In genomic region chr4:15910150-15910945, GRCh38 we compare ENCODE assay signal across 33 cellular contexts. TPM values are rescaled to one million over a fixed set of nuclear protein-coding genes. Genes with fewer than 3 reads are reported as not detected.
"Had no signal": no experiment of that assay in that cellular context is flagged by ENCODE, and none has a peak within 500 bp of the region (broad histone marks: within the 10 kb centered on the region; RNA-seq: fewer than 3 reads in every experiment).

No MANE protein-coding gene starts in this region.

- H3K9me3 ChIP-seq: left ventricle myocardium inferior, thyroid gland had no signal

- H3K9me3 Mint-ChIP-seq: activated B cell treated with CpG ODN at 0.5 μM for 24 hours; activated naive CD8-positive, alpha-beta T cell treated with anti-CD3 and anti-CD28 coated beads, Interleukin-2, amount 50 U/mL, for 24 hours; activated T-helper 1 cell treated with anti-CD3 and anti-CD28 coated beads, Interleukin-12 subunit alpha, Interleukin-12 subunit beta, Interleukin-2, Interleukin-4 antibody, amounts not matched to agents 30 ng/mL and 10 ng/mL and 1 ng/mL, durations not matched to agents 14 hours and 24 hours and 36 hours; T-helper 1 cell treated with Interleukin-12 subunit alpha and Interleukin-12 subunit beta and Interleukin-4 antibody, amounts not matched to agents 30 μg/mL and 1 μg/mL, for 36 hours had no signal

- H3K4me1 ChIP-seq: left ventricle myocardium inferior, parathyroid adenoma, thyroid gland had no signal

- H3K4me3 Mint-ChIP-seq: activated B cell treated with CpG ODN at 0.5 μM for 24 hours; activated CD4-positive, alpha-beta T cell treated with anti-CD3 and anti-CD28 coated beads for 36 hours; activated CD8-positive, alpha-beta memory T cell treated with anti-CD3 and anti-CD28 coated beads, Interleukin-2, amount 10 ng/mL, durations not matched to agents 7 days and 5 days; activated naive CD8-positive, alpha-beta T cell treated with anti-CD3 and anti-CD28 coated beads, Interleukin-2, amount 50 U/mL, for 24 hours; activated T-helper 1 cell treated with anti-CD3 and anti-CD28 coated beads, Interleukin-12 subunit alpha, Interleukin-12 subunit beta, Interleukin-2, Interleukin-4 antibody, amounts not matched to agents 30 ng/mL and 10 ng/mL and 1 ng/mL, durations not matched to agents 14 hours and 24 hours and 36 hours; brain; nephron progenitor cell; T-helper 1 cell treated with Interleukin-12 subunit alpha and Interleukin-12 subunit beta and Interleukin-4 antibody, amounts not matched to agents 30 μg/mL and 1 μg/mL, for 36 hours had no signal

- H3K27me3 ChIP-seq: thyroid gland had no signal

- H3K4me1 Mint-ChIP-seq: activated B cell treated with CpG ODN at 0.5 μM for 24 hours, brain had no signal

- H2AFZ ChIP-seq: parathyroid adenoma had no signal

- H3K79me2 ChIP-seq: parathyroid adenoma had no signal

- DNase-seq: activated B cell treated with CpG ODN at 0.5 μM for 24 hours; activated CD4-positive, alpha-beta T cell treated with anti-CD3 and anti-CD28 coated beads for 36 hours; activated CD4-positive, alpha-beta T cell treated with anti-CD3 and anti-CD28 coated beads, Interleukin-2, amount 50 U/mL, for 48 hours; activated CD8-positive, alpha-beta memory T cell treated with anti-CD3 and anti-CD28 coated beads, Interleukin-2, amount 10 ng/mL, durations not matched to agents 7 days and 5 days; activated gamma-delta T cell; activated naive CD4-positive, alpha-beta T cell treated with anti-CD3 and anti-CD28 coated beads, Interleukin-2, amount 50 U/mL, for 16 hours; activated naive CD8-positive, alpha-beta T cell treated with anti-CD3 and anti-CD28 coated beads, Interleukin-2, amount 50 U/mL, for 24 hours; anterior cingulate cortex; central memory CD4-positive, alpha-beta T cell; dermis blood vessel endothelial cell; effector CD8-positive, alpha-beta T cell; foreskin fibroblast; left ventricle myocardium inferior; nephron progenitor cell; nucleus accumbens; right cardiac atrium; stimulated activated CD4-positive, alpha-beta T cell treated with anti-CD3 and anti-CD28 coated beads, Interleukin-4, amount 100 ng/mL, for 24 hours; stimulated activated naive CD4-positive, alpha-beta T cell treated with Interleukin-2 at 50 U/mL for 16 hours; T1000; thyroid gland had no signal

- H3K36me3 ChIP-seq: left ventricle myocardium inferior, thyroid gland had no signal

- H3K9ac ChIP-seq: parathyroid adenoma had no signal

- H3K27ac ChIP-seq: left ventricle myocardium inferior, parathyroid adenoma, thyroid gland had no signal

- H3K4me3 ChIP-seq: left ventricle myocardium inferior, thyroid gland had no signal

- FAIRE-seq: endothelial cell of umbilical vein had no signal

- ATAC-seq: activated CD4-positive, alpha-beta T cell treated with anti-CD3 and anti-CD28 coated beads for 36 hours; activated CD8-positive, alpha-beta memory T cell treated with anti-CD3 and anti-CD28 coated beads, Interleukin-2, amount 10 ng/mL, durations not matched to agents 7 days and 5 days; activated naive CD8-positive, alpha-beta T cell treated with anti-CD3 and anti-CD28 coated beads, Interleukin-2, amount 50 U/mL, for 24 hours; right cardiac atrium had no signal

- H3K36me3 Mint-ChIP-seq: activated CD8-positive, alpha-beta memory T cell treated with anti-CD3 and anti-CD28 coated beads, Interleukin-2, amount 10 ng/mL, durations not matched to agents 7 days and 5 days; brain had no signal

- H3K27ac Mint-ChIP-seq: activated B cell treated with CpG ODN at 0.5 μM for 24 hours; activated CD4-positive, alpha-beta T cell treated with anti-CD3 and anti-CD28 coated beads for 36 hours; activated CD8-positive, alpha-beta memory T cell treated with anti-CD3 and anti-CD28 coated beads, Interleukin-2, amount 10 ng/mL, durations not matched to agents 7 days and 5 days; activated naive CD8-positive, alpha-beta T cell treated with anti-CD3 and anti-CD28 coated beads, Interleukin-2, amount 50 U/mL, for 24 hours; activated T-helper 1 cell treated with anti-CD3 and anti-CD28 coated beads, Interleukin-12 subunit alpha, Interleukin-12 subunit beta, Interleukin-2, Interleukin-4 antibody, amounts not matched to agents 30 ng/mL and 10 ng/mL and 1 ng/mL, durations not matched to agents 14 hours and 24 hours and 36 hours; brain; nephron progenitor cell; T-helper 1 cell treated with Interleukin-12 subunit alpha and Interleukin-12 subunit beta and Interleukin-4 antibody, amounts not matched to agents 30 μg/mL and 1 μg/mL, for 36 hours had no signal

RNA-seq across cellular contexts. Expression of gene FGFBP1, which starts 28.2 kb away (rescaled TPM):
- total RNA-seq: activated B cell treated with CpG ODN at 0.5 μM for 24 hours; activated CD4-positive, alpha-beta T cell treated with anti-CD3 and anti-CD28 coated beads for 36 hours; activated CD8-positive, alpha-beta memory T cell treated with anti-CD3 and anti-CD28 coated beads, Interleukin-2, amount 10 ng/mL, durations not matched to agents 7 days and 5 days; activated T-helper 1 cell treated with anti-CD3 and anti-CD28 coated beads, Interleukin-12 subunit alpha, Interleukin-12 subunit beta, Interleukin-2, Interleukin-4 antibody, amounts not matched to agents 30 ng/mL and 10 ng/mL and 1 ng/mL, durations not matched to agents 14 hours and 24 hours and 36 hours; dermis blood vessel endothelial cell; endothelial cell of umbilical vein; fibroblast of lung; glomerular endothelial cell; left ventricle myocardium inferior; lung microvascular endothelial cell; mononuclear cell; pulmonary artery endothelial cell; subcutaneous adipose tissue; ureter had no signal
- polyA plus RNA-seq: endothelial cell of umbilical vein, fibroblast of lung, right cardiac atrium had no signal

RNA-seq across cellular contexts. Expression of gene FGFBP2, which starts 52.6 kb away (rescaled TPM):
- total RNA-seq: dermis blood vessel endothelial cell, endothelial cell of umbilical vein, fibroblast of lung, glomerular endothelial cell, kidney epithelial cell, lung microvascular endothelial cell, pulmonary artery endothelial cell, ureter had no signal
- polyA plus RNA-seq: endothelial cell of umbilical vein had no signal
